Comparison of ENCODE assay signal across 22 cellular contexts in the genomic region with DNA sequence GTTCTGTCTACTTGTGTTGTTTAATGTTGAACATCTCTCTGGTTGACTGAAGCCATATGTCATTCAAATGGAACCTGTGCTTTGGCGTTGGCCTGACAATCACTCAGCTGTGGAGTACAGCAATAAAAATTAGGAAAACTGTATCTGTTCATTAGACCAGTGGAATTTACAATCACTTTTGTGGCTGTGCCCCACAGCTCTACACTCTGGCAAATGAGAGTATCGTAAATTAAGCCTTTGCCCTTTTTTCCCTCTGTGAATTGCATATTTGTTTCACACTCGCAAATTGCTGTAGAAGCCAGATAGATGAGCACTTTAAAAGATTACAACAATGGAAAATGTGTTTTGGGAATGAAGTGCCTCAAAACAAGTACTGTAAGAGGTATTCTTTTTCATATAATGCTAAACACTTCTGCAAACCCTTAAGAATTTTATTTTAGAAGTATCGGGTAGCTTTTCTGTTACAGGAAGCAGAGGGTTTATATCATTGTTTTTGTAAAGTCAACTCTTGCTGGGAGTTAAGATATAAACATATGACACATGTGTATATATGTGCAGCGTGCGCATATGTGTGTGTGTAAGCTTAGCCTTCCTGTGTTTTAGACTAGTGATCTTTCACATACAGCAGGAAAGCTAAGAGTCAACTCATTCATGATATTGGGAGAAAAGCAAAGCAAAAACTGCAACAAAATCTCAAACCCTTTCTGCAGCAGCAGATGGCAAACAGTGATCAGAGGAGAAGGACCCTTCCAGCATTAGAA.
DNase-seq lines count a peak whose midpoint lies in the region; ATAC-seq and TF ChIP-seq lines count a peak whose summit lies in the region.
"Had no signal": no experiment of that assay in that cellular context is flagged by ENCODE, and none has a peak within 500 bp of the region (broad histone marks: within the 10 kb centered on the region; RNA-seq: fewer than 3 reads in every experiment).

No MANE protein-coding gene starts in this region.

- H2BK120ac ChIP-seq in mesenchymal stem cell (ENCODE audit: low read depth, low read length): no peak overlapping the region

- H3K9me3 ChIP-seq in mesenchymal stem cell (ENCODE audit: control insufficient read depth, low read length): no peaks in the 10 kb centered on the region
- H3K9me3 ChIP-seq in SJCRH30 (replicated peaks): no peaks in the 10 kb centered on the region
- H3K9me3 ChIP-seq: esophagus squamous epithelium, psoas muscle, upper lobe of right lung had no signal

- no peak overlapping the region for H3K9ac ChIP-seq in mesenchymal stem cell (ENCODE audit: low read length)
- H3K9ac ChIP-seq: KMS-11 had no signal

- no peak overlapping the region for H3K27ac ChIP-seq in mesenchymal stem cell (ENCODE audit: low read length, poor library complexity, severe bottlenecking)
- H3K27ac ChIP-seq in SJCRH30: no peak overlapping the region
- H3K27ac ChIP-seq: brain microvascular endothelial cell, KMS-11, upper lobe of right lung had no signal

- H3K27me3 ChIP-seq in mesenchymal stem cell (ENCODE audit: control insufficient read depth in 1 of 2, insufficient read depth in 1 of 2, low read length in 2 of 2) (no peaks in the 10 kb centered on the region), SJCRH30 (no peaks in the 10 kb centered on the region)
- H3K27me3 ChIP-seq: brain microvascular endothelial cell, esophagus squamous epithelium, upper lobe of right lung had no signal

- no peaks in the 10 kb centered on the region for H3K9me3 Mint-ChIP-seq in activated naive CD4-positive, alpha-beta T cell treated with anti-CD3 and anti-CD28 coated beads, Interleukin-2, amount 50 U/mL, for 24 hours
- H3K9me3 Mint-ChIP-seq in activated naive CD4-positive, alpha-beta T cell treated with anti-CD3 and anti-CD28 coated beads for 36 hours: no peaks in the 10 kb centered on the region
- H3K9me3 Mint-ChIP-seq in brain: peaks cover 0 to 2% (median 0%) of the 10 kb centered on the region in 5 experiments
- H3K9me3 Mint-ChIP-seq in activated naive CD8-positive, alpha-beta T cell treated with anti-CD3 and anti-CD28 coated beads, Interleukin-2, amount 50 U/mL, for 24 hours: no peaks in the 10 kb centered on the region
- H3K9me3 Mint-ChIP-seq: effector memory CD8-positive, alpha-beta T cell; T-cell had no signal

- peaks cover 44% of the 10 kb centered on the region for H3K79me1 ChIP-seq in mesenchymal stem cell (replicated peaks; ENCODE audit: low read length, poor library complexity, severe bottlenecking)

- no peak overlapping the region for H3K23ac ChIP-seq in mesenchymal stem cell (ENCODE audit: low read length in 2 of 2)

- no peak overlapping the region for H3K4me2 ChIP-seq in mesenchymal stem cell (ENCODE audit: low read length, poor library complexity, severe bottlenecking)
- H3K4me2 ChIP-seq: KMS-11 had no signal

- H3K18ac ChIP-seq in mesenchymal stem cell (ENCODE audit: low read depth in 1 of 2, low read length in 2 of 2): peak overlapping the region in 1 of 2 experiments; percentile 49

- CTCF ChIA-PET in activated naive CD4-positive, alpha-beta T cell treated with anti-CD3 and anti-CD28 coated beads for 36 hours (lab: Charles Lee): interaction anchor here (0.7 kb wide), 1 partner anchor 84 kb away, joined by 3 read pairs; no protein-coding TSS in a partner anchor

- H3K36me3 Mint-ChIP-seq in activated naive CD4-positive, alpha-beta T cell treated with anti-CD3 and anti-CD28 coated beads, Interleukin-2, amount 50 U/mL, for 24 hours: peaks cover 5% of the 10 kb centered on the region
- peaks cover 3% of the 10 kb centered on the region for H3K36me3 Mint-ChIP-seq in activated naive CD4-positive, alpha-beta T cell treated with anti-CD3 and anti-CD28 coated beads for 36 hours (ENCODE audit: low read depth)
- peaks cover 4% of the 10 kb centered on the region for H3K36me3 Mint-ChIP-seq in brain
- peaks cover 10% of the 10 kb centered on the region for H3K36me3 Mint-ChIP-seq in activated naive CD8-positive, alpha-beta T cell treated with anti-CD3 and anti-CD28 coated beads, Interleukin-2, amount 50 U/mL, for 24 hours (ENCODE audit: low read depth)

- no peak overlapping the region for H2BK12ac ChIP-seq in mesenchymal stem cell (ENCODE audit: low read length in 2 of 2)

- H3K14ac ChIP-seq in mesenchymal stem cell (ENCODE audit: low read length in 2 of 2): no peak overlapping the region

- H3K27me3 Mint-ChIP-seq in activated naive CD4-positive, alpha-beta T cell treated with anti-CD3 and anti-CD28 coated beads, Interleukin-2, amount 50 U/mL, for 24 hours: no peaks in the 10 kb centered on the region
- H3K27me3 Mint-ChIP-seq in activated naive CD4-positive, alpha-beta T cell treated with anti-CD3 and anti-CD28 coated beads for 36 hours (ENCODE audit: low read depth): no peaks in the 10 kb centered on the region
- peaks cover 2% of the 10 kb centered on the region for H3K27me3 Mint-ChIP-seq in brain
- no peaks in the 10 kb centered on the region for H3K27me3 Mint-ChIP-seq in activated naive CD8-positive, alpha-beta T cell treated with anti-CD3 and anti-CD28 coated beads, Interleukin-2, amount 50 U/mL, for 24 hours
- H3K27me3 Mint-ChIP-seq: effector memory CD8-positive, alpha-beta T cell; T-cell had no signal

- H3K4ac ChIP-seq in mesenchymal stem cell (ENCODE audit: low read depth in 1 of 2, low read length in 2 of 2): no peak overlapping the region

- no peak overlapping the region for H4K91ac ChIP-seq in mesenchymal stem cell (ENCODE audit: low read length)

- DNase-seq in activated naive CD4-positive, alpha-beta T cell treated with anti-CD3 and anti-CD28 coated beads for 36 hours: no peak
- DNase-seq in mesenchymal stem cell (peak; percentile 55), KG1 (lab: John Stamatoyannopoulos, UW) (no peak), SJCRH30 (no peak), NCI-H2107 (lab: John Stamatoyannopoulos, UW) (no peak)
- no peak for DNase-seq in activated naive CD8-positive, alpha-beta T cell treated with anti-CD3 and anti-CD28 coated beads, Interleukin-2, amount 50 U/mL, for 24 hours
- DNase-seq: activated CD4-positive, alpha-beta T cell treated with anti-CD3 and anti-CD28 coated beads for 1 hour; activated CD8-positive, alpha-beta T cell treated with anti-CD3 and anti-CD28 coated beads, Interleukin-2, amount 10 ng/mL, durations not matched to agents 7 days and 5 days; activated gamma-delta T cell; brain microvascular endothelial cell; DMS153; effector memory CD8-positive, alpha-beta T cell; esophagus squamous epithelium; GOT3; kidney; psoas muscle; SIG-M5; T-cell; upper lobe of right lung had no signal

- H3K27ac Mint-ChIP-seq in activated naive CD4-positive, alpha-beta T cell treated with anti-CD3 and anti-CD28 coated beads, Interleukin-2, amount 50 U/mL, for 24 hours: peak overlapping the region; percentile 38
- H3K27ac Mint-ChIP-seq in activated naive CD4-positive, alpha-beta T cell treated with anti-CD3 and anti-CD28 coated beads for 36 hours: no peak overlapping the region
- H3K27ac Mint-ChIP-seq in brain: peak overlapping the region in 3 of 5 experiments; percentile 3 to 21 (median 10)
- H3K27ac Mint-ChIP-seq in activated naive CD8-positive, alpha-beta T cell treated with anti-CD3 and anti-CD28 coated beads, Interleukin-2, amount 50 U/mL, for 24 hours: no peak overlapping the region
- H3K27ac Mint-ChIP-seq: activated CD8-positive, alpha-beta T cell treated with anti-CD3 and anti-CD28 coated beads, Interleukin-2, amount 10 ng/mL, durations not matched to agents 7 days and 5 days; effector memory CD8-positive, alpha-beta T cell; T-cell had no signal

- intact Hi-C loops in activated naive CD4-positive, alpha-beta T cell treated with anti-CD3 and anti-CD28 coated beads for 36 hours (cut with micrococcal nuclease): loop anchor here (5.0 kb wide), 1 partner anchor 68 kb away; no protein-coding TSS in a partner anchor

- peaks cover 14% of the 10 kb centered on the region for H3K4me1 ChIP-seq in mesenchymal stem cell (ENCODE audit: control insufficient read depth, insufficient read depth, low read depth, low read length)
- H3K4me1 ChIP-seq in SJCRH30: 0 out of 2 replicates have a peak, but pooled peaks cover 4% of the 10 kb centered on the region

- no peak for TF ChIP-seq CTCF in brain (conservative IDR thresholded peaks at IDR 0.05)

- no peak overlapping the region for H4K8ac ChIP-seq in mesenchymal stem cell (ENCODE audit: low read length)

- H3K4me3 ChIP-seq in mesenchymal stem cell (ENCODE audit: insufficient read depth in 1 of 2, low read depth in 1 of 2, low read length in 2 of 2) (no peak overlapping the region), SJCRH30 (no peak overlapping the region)
- H3K4me3 ChIP-seq: esophagus squamous epithelium, psoas muscle, upper lobe of right lung had no signal

- H2BK15ac ChIP-seq in mesenchymal stem cell (ENCODE audit: low read depth, poor library complexity, severe bottlenecking): no peak overlapping the region

- H3K4me1 Mint-ChIP-seq in activated naive CD4-positive, alpha-beta T cell treated with anti-CD3 and anti-CD28 coated beads, Interleukin-2, amount 50 U/mL, for 24 hours: peaks cover 88% of the 10 kb centered on the region
- H3K4me1 Mint-ChIP-seq in activated naive CD4-positive, alpha-beta T cell treated with anti-CD3 and anti-CD28 coated beads for 36 hours (ENCODE audit: low read depth): peaks cover 71% of the 10 kb centered on the region
- peaks cover 76% of the 10 kb centered on the region for H3K4me1 Mint-ChIP-seq in brain
- peaks cover 71% of the 10 kb centered on the region for H3K4me1 Mint-ChIP-seq in activated naive CD8-positive, alpha-beta T cell treated with anti-CD3 and anti-CD28 coated beads, Interleukin-2, amount 50 U/mL, for 24 hours

- H3K4me3 Mint-ChIP-seq in activated naive CD4-positive, alpha-beta T cell treated with anti-CD3 and anti-CD28 coated beads, Interleukin-2, amount 50 U/mL, for 24 hours: peak overlapping the region; percentile 9
- no peak overlapping the region for H3K4me3 Mint-ChIP-seq in activated naive CD4-positive, alpha-beta T cell treated with anti-CD3 and anti-CD28 coated beads for 36 hours
- H3K4me3 Mint-ChIP-seq in brain: no peak overlapping the region
- H3K4me3 Mint-ChIP-seq in activated naive CD8-positive, alpha-beta T cell treated with anti-CD3 and anti-CD28 coated beads, Interleukin-2, amount 50 U/mL, for 24 hours: no peak overlapping the region
- H3K4me3 Mint-ChIP-seq: activated CD8-positive, alpha-beta T cell treated with anti-CD3 and anti-CD28 coated beads, Interleukin-2, amount 10 ng/mL, durations not matched to agents 7 days and 5 days; T-cell had no signal

- ATAC-seq in activated naive CD8-positive, alpha-beta T cell treated with anti-CD3 and anti-CD28 coated beads, Interleukin-2, amount 50 U/mL, for 24 hours: no peak
- ATAC-seq: activated CD8-positive, alpha-beta T cell treated with anti-CD3 and anti-CD28 coated beads, Interleukin-2, amount 10 ng/mL, durations not matched to agents 7 days and 5 days; effector memory CD8-positive, alpha-beta T cell; psoas muscle; T-cell; upper lobe of right lung had no signal

- H2AK5ac ChIP-seq in mesenchymal stem cell (ENCODE audit: low read length, severe bottlenecking): no peak overlapping the region

- no peak overlapping the region for H2AFZ ChIP-seq in mesenchymal stem cell (ENCODE audit: low read depth, low read length)

- H3K36me3 ChIP-seq in mesenchymal stem cell (ENCODE audit: control insufficient read depth in 1 of 2, insufficient read depth in 2 of 2, low read depth in 1 of 2, low read length in 2 of 2): no peaks in the 10 kb centered on the region
- H3K36me3 ChIP-seq in SJCRH30: no peaks in the 10 kb centered on the region
- H3K36me3 ChIP-seq: brain microvascular endothelial cell, esophagus squamous epithelium, upper lobe of right lung had no signal

- WGBS in mesenchymal stem cell: 65% methylated on average over 4 of the region's 6 CpGs

- H2BK5ac ChIP-seq in mesenchymal stem cell (ENCODE audit: low read depth, low read length, poor library complexity, severe bottlenecking): no peak overlapping the region

Comparison
In these comparisons a context has a peak if more than half of its experiments do, and no peak if none do; other contexts are left out.
1. H3K27ac Mint-ChIP-seq: peak in activated naive CD4-positive, alpha-beta T cell treated with anti-CD3 and anti-CD28 coated beads, Interleukin-2, amount 50 U/mL, for 24 hours (single experiment) and brain (3 of 5); none in activated naive CD4-positive, alpha-beta T cell treated with anti-CD3 and anti-CD28 coated beads for 36 hours (single experiment) and activated naive CD8-positive, alpha-beta T cell treated with anti-CD3 and anti-CD28 coated beads, Interleukin-2, amount 50 U/mL, for 24 hours (single experiment).